Comparison of ENCODE assay signal across 8 cellular contexts in the genomic region with DNA sequence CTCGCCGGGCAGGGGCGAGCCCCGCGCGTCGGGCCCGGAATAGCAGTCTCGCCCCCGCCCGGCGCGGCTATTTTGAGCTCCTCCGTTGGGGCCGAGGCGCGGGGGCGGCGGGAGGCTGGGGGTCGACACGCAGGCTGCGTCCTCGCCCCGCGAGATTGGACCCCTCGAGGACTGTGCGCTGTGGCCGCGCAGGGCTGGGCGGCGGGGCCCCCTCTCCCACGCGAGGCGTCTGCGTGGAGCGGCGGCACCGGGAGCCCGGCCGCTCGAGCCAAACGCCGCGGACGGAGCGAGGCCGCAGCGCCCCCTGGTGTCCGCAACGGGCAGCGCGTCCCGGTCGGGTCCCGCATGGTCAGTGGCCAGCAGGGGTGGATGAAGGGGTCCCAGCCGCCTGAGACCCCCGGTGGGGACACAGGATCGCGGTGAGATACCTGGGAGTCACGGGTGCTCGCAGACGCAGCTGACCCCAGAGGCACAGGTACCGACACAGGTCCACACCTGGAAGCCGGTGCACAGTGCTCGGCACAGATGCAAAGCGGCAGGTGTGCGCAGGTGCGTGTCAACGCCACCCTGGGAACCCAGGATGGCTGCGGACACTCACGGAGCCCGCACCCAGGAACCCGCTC. TPM values are rescaled to one million over a fixed set of nuclear protein-coding genes. Genes with fewer than 3 reads are reported as not detected.
DNase-seq lines count a peak whose midpoint lies in the region; FAIRE-seq and TF ChIP-seq lines count a peak whose summit lies in the region.

No MANE protein-coding gene starts in this region.

- peak overlapping the region; percentile 43 for H3K4me2 ChIP-seq in endothelial cell of umbilical vein (ENCODE audit: insufficient read depth, low read length)

- DNase-seq in EL (peak; percentile 59), H7 (peak; percentile 95), NCI-H1930 (lab: John Stamatoyannopoulos, UW) (peak; percentile 37 to 63), endothelial cell of umbilical vein (ENCODE audit: low read depth, low spot score) (peak; percentile 52), SIG-M5 treated with dmso at 0.1 percent for 504 hours (lab: John Stamatoyannopoulos, UW; ENCODE audit: unreplicated experiment) (no peak)
- peak; percentile 70 for DNase-seq in activated CD8-positive, alpha-beta memory T cell treated with anti-CD3 and anti-CD28 coated beads, Interleukin-2, amount 50 U/mL, for 4 hours

- dilution Hi-C loops in endothelial cell of umbilical vein (cut with MboI; ENCODE audit: extremely low pct_ligation_motif_present, low sequenced_read_pairs): no loop called here

- H3K4me1 ChIP-seq in endothelial cell of umbilical vein (ENCODE audit: control insufficient read depth, extremely low read depth, insufficient read depth, low read length) (peaks cover 38% of the 10 kb centered on the region), mucosa of rectum (ENCODE audit: control insufficient read depth in 2 of 2, insufficient read depth in 2 of 2, low read length in 2 of 2) (peaks cover 71 to 75% of the 10 kb centered on the region in 2 donors)

- CTCF ChIA-PET in endothelial cell of umbilical vein (lab: Charles Lee): interaction anchor here (0.6 to 7.2 kb wide), 12 partner anchors 9 to 321 kb away, joined by 3 to 1001 read pairs (median 7); partner anchors contain the start of genes ATP5F1D and FAM174C

- intact Hi-C loops in endothelial cell of umbilical vein (cut with micrococcal nuclease): loop anchor here (1.0 kb wide), 3 partner anchors 18 to 46 kb away; no protein-coding TSS in a partner anchor

- peak overlapping the region; percentile 52 for H2AFZ ChIP-seq in endothelial cell of umbilical vein (ENCODE audit: low read depth, low read length)

- H3K27me3 ChIP-seq in H7 (ENCODE audit: control insufficient read depth, insufficient read depth, low read length) (peaks cover 3% of the 10 kb centered on the region), endothelial cell of umbilical vein (ENCODE audit: control insufficient read depth in 2 of 2, insufficient read depth in 2 of 2, low read length in 2 of 2) (no peaks in the 10 kb centered on the region), mucosa of rectum (ENCODE audit: control insufficient read depth in 2 of 2, insufficient read depth in 2 of 2, low read length in 2 of 2) (no peaks in the 10 kb centered on the region)

- H3K27ac ChIP-seq in endothelial cell of umbilical vein (ENCODE audit: insufficient read depth, low read depth, low read length): no peak overlapping the region
- peak overlapping the region; percentile 89 to 93 for H3K27ac ChIP-seq in mucosa of rectum (ENCODE audit: low read depth in 2 of 2, low read length in 2 of 2)
- peak overlapping the region; percentile 94 for H3K27ac ChIP-seq in temporal lobe (ENCODE audit: low read depth, low read length)

- peak overlapping the region; percentile 65 for H3K4me3 ChIP-seq in H7 (ENCODE audit: insufficient read depth, low read depth, low read length)
- peak overlapping the region; percentile 23 to 43 (median 37) for H3K4me3 ChIP-seq in endothelial cell of umbilical vein (replicated peaks in 1 of 3; ENCODE audit: insufficient read depth in 1 of 3, low read depth in 1 of 3, low read length in 3 of 3)
- peak overlapping the region; percentile 60 to 61 for H3K4me3 ChIP-seq in mucosa of rectum (ENCODE audit: low read length in 2 of 2)

- peaks cover 14% of the 10 kb centered on the region for H3K36me3 ChIP-seq in H7 (replicated peaks; ENCODE audit: control insufficient read depth, insufficient read depth, low read length)
- peaks cover 5 to 11% of the 10 kb centered on the region in 2 experiments for H3K36me3 ChIP-seq in endothelial cell of umbilical vein (ENCODE audit: control insufficient read depth in 2 of 2, extremely low read depth in 1 of 2, insufficient read depth in 2 of 2, low read length in 2 of 2)
- peaks cover 11 to 16% of the 10 kb centered on the region in 2 donors for H3K36me3 ChIP-seq in mucosa of rectum (ENCODE audit: control insufficient read depth in 2 of 2, insufficient read depth in 2 of 2, low read length in 2 of 2)

- H3K79me2 ChIP-seq in endothelial cell of umbilical vein (ENCODE audit: control insufficient read depth, insufficient read depth, low read length): peaks cover 24% of the 10 kb centered on the region

- peak overlapping the region; percentile 13 for H3K9ac ChIP-seq in endothelial cell of umbilical vein (replicated peaks; ENCODE audit: extremely low read depth, insufficient read depth, low read length)
- H3K9ac ChIP-seq in mucosa of rectum (ENCODE audit: low read depth in 1 of 2, low read length in 2 of 2): peak overlapping the region; percentile 24 to 74

- H3K9me1 ChIP-seq in endothelial cell of umbilical vein (replicated peaks; ENCODE audit: control insufficient read depth, extremely low read depth, insufficient read depth, low read length): no peaks in the 10 kb centered on the region

- POLR2A ChIA-PET in endothelial cell of umbilical vein (lab: Charles Lee): interaction anchor here (0.6 to 2.3 kb wide), 8 partner anchors 9 to 521 kb away, joined by 3 to 24 read pairs (median 5); partner anchors contain the start of genes ATP5F1D and MIDN

- H3K9me3 ChIP-seq in endothelial cell of umbilical vein (replicated peaks; ENCODE audit: control insufficient read depth, insufficient read depth, low read length): no peaks in the 10 kb centered on the region
- H3K9me3 ChIP-seq in mucosa of rectum (ENCODE audit: control insufficient read depth in 2 of 2, low read length in 2 of 2): no peaks in the 10 kb centered on the region

- H4K20me1 ChIP-seq in endothelial cell of umbilical vein (replicated peaks; ENCODE audit: control insufficient read depth, extremely low read depth, insufficient read depth, low read length): no peaks in the 10 kb centered on the region

- no peak for TF ChIP-seq POLR2A in endothelial cell of umbilical vein (IDR thresholded peaks at IDR 0.05; ENCODE audit: low read depth, low read length)

- peak; percentile 53 for FAIRE-seq in endothelial cell of umbilical vein (lab: Jason Lieb, UNC)

- BruUV-seq in endothelial cell of umbilical vein (replicated peaks; lab: Mats Ljungman, UMichigan): no TSS peak

- TF ChIP-seq CTCF in endothelial cell of umbilical vein (IDR thresholded peaks at IDR 0.05; ENCODE audit: extremely low read depth in 1 of 2, insufficient read depth in 1 of 2, low read depth in 1 of 2, low read length in 2 of 2): peak; percentile 87 to 92

RNA-seq across cellular contexts. Expression of gene CIRBP, which starts 2.2 kb away (rescaled TPM):
- 219 and 221 TPM in 2 replicates for total RNA-seq in H7 (2014; rRNA removed; shearing (Covaris generic))
- total RNA-seq in endothelial cell of umbilical vein (225 and 229 TPM in 2 replicates), temporal lobe (289 TPM)
- 267 and 439 TPM in 2 replicates for polyA plus RNA-seq in endothelial cell of umbilical vein
- polyA plus RNA-seq in endothelial cell of umbilical vein (2011; cell fraction: cytosol; rRNA removed): 345 and 381 TPM in 2 replicates
- polyA plus RNA-seq in endothelial cell of umbilical vein (2011; cell fraction: nucleus; rRNA removed): 851 and 1,301 TPM in 2 replicates
- 199 and 231 TPM in 2 replicates for polyA plus RNA-seq in endothelial cell of umbilical vein (2012)
- 136 and 186 TPM in 2 replicates for polyA minus RNA-seq in endothelial cell of umbilical vein
- 43.9 TPM for polyA minus RNA-seq in endothelial cell of umbilical vein (2011; cell fraction: cytosol; rRNA and poly(A)+ RNA removed)
- 105 and 121 TPM in 2 replicates for polyA minus RNA-seq in endothelial cell of umbilical vein (2011; cell fraction: nucleus; rRNA and poly(A)+ RNA removed)

RNA-seq across cellular contexts. Expression of gene FAM174C, which starts 8.4 kb away (rescaled TPM):
- 78.0 and 83.1 TPM in 2 replicates for total RNA-seq in H7 (2014; rRNA removed; shearing (Covaris generic))
- total RNA-seq in endothelial cell of umbilical vein (46.7 and 47.5 TPM in 2 replicates), temporal lobe (8.9 TPM)
- 83.9 and 127 TPM in 2 replicates for polyA plus RNA-seq in endothelial cell of umbilical vein
- 45.5 and 62.4 TPM in 2 replicates for polyA plus RNA-seq in endothelial cell of umbilical vein (2011; cell fraction: cytosol; rRNA removed)
- polyA plus RNA-seq in endothelial cell of umbilical vein (2011; cell fraction: nucleus; rRNA removed): 22.4 and 27.0 TPM in 2 replicates
- 36.7 and 43.6 TPM in 2 replicates for polyA plus RNA-seq in endothelial cell of umbilical vein (2012)
- 10.6 and 15.2 TPM in 2 replicates for polyA minus RNA-seq in endothelial cell of umbilical vein
- polyA minus RNA-seq in endothelial cell of umbilical vein (2011; cell fraction: cytosol; rRNA and poly(A)+ RNA removed): 70.9 TPM
- 5.8 and 8.0 TPM in 2 replicates for polyA minus RNA-seq in endothelial cell of umbilical vein (2011; cell fraction: nucleus; rRNA and poly(A)+ RNA removed)

RNA-seq across cellular contexts. Expression of gene MIDN, which starts 18.5 kb away (rescaled TPM):
- 35.1 and 50.3 TPM in 2 replicates for total RNA-seq in H7 (2014; rRNA removed; shearing (Covaris generic))
- total RNA-seq in endothelial cell of umbilical vein: 85.9 and 107 TPM in 2 replicates
- 20.0 and 23.6 TPM in 2 replicates for polyA plus RNA-seq in endothelial cell of umbilical vein
- 8.3 and 13.6 TPM in 2 replicates for polyA plus RNA-seq in endothelial cell of umbilical vein (2011; cell fraction: cytosol; rRNA removed)
- polyA plus RNA-seq in endothelial cell of umbilical vein (2011; cell fraction: nucleus; rRNA removed): 26.3 and 27.8 TPM in 2 replicates
- 16.1 and 27.1 TPM in 2 replicates for polyA plus RNA-seq in endothelial cell of umbilical vein (2012)
- 13.6 and 16.8 TPM in 2 replicates for polyA minus RNA-seq in endothelial cell of umbilical vein
- 34.1 TPM for polyA minus RNA-seq in endothelial cell of umbilical vein (2011; cell fraction: cytosol; rRNA and poly(A)+ RNA removed)
- polyA minus RNA-seq in endothelial cell of umbilical vein (2011; cell fraction: nucleus; rRNA and poly(A)+ RNA removed): 10.2 and 42.0 TPM in 2 replicates
- 22.6 TPM for total RNA-seq in temporal lobe

RNA-seq across cellular contexts. Expression of gene EFNA2, which starts 18.7 kb away (rescaled TPM):
- 12.4 and 20.2 TPM in 2 replicates for total RNA-seq in H7 (2014; rRNA removed; shearing (Covaris generic))
- total RNA-seq in endothelial cell of umbilical vein (1.1 and 2.5 TPM in 2 replicates), temporal lobe (4.9 TPM)
- polyA plus RNA-seq in endothelial cell of umbilical vein: 0.52 and 0.99 TPM in 2 replicates
- polyA plus RNA-seq in endothelial cell of umbilical vein (2011; cell fraction: cytosol; rRNA removed): 0.31 and 0.58 TPM in 2 replicates
- polyA plus RNA-seq in endothelial cell of umbilical vein (2011; cell fraction: nucleus; rRNA removed): 0.36 and 0.42 TPM in 2 replicates
- 0.44 and 1.2 TPM in 2 replicates for polyA plus RNA-seq in endothelial cell of umbilical vein (2012)
- polyA minus RNA-seq in endothelial cell of umbilical vein: not detected in 2 replicates
- 2.5 TPM for polyA minus RNA-seq in endothelial cell of umbilical vein (2011; cell fraction: cytosol; rRNA and poly(A)+ RNA removed)
- polyA minus RNA-seq in endothelial cell of umbilical vein (2011; cell fraction: nucleus; rRNA and poly(A)+ RNA removed): not detected in 2 replicates

RNA-seq across cellular contexts. Expression of gene ATP5F1D, which starts 25.4 kb away (rescaled TPM):
- total RNA-seq in H7 (2014; rRNA removed; shearing (Covaris generic)): 44.7 and 53.1 TPM in 2 replicates
- total RNA-seq in endothelial cell of umbilical vein: 190 and 192 TPM in 2 replicates
- polyA plus RNA-seq in endothelial cell of umbilical vein: 167 and 236 TPM in 2 replicates
- polyA plus RNA-seq in endothelial cell of umbilical vein (2011; cell fraction: cytosol; rRNA removed): 55.6 and 104 TPM in 2 replicates
- 31.6 and 37.8 TPM in 2 replicates for polyA plus RNA-seq in endothelial cell of umbilical vein (2011; cell fraction: nucleus; rRNA removed)
- 93.2 and 184 TPM in 2 replicates for polyA plus RNA-seq in endothelial cell of umbilical vein (2012)
- polyA minus RNA-seq in endothelial cell of umbilical vein: 27.5 and 56.7 TPM in 2 replicates
- 231 TPM for polyA minus RNA-seq in endothelial cell of umbilical vein (2011; cell fraction: cytosol; rRNA and poly(A)+ RNA removed)
- 9.3 and 13.8 TPM in 2 replicates for polyA minus RNA-seq in endothelial cell of umbilical vein (2011; cell fraction: nucleus; rRNA and poly(A)+ RNA removed)
- total RNA-seq in temporal lobe: 27.5 TPM
